Comparison of ENCODE assay signal across 8 cellular contexts in the genomic region with DNA sequence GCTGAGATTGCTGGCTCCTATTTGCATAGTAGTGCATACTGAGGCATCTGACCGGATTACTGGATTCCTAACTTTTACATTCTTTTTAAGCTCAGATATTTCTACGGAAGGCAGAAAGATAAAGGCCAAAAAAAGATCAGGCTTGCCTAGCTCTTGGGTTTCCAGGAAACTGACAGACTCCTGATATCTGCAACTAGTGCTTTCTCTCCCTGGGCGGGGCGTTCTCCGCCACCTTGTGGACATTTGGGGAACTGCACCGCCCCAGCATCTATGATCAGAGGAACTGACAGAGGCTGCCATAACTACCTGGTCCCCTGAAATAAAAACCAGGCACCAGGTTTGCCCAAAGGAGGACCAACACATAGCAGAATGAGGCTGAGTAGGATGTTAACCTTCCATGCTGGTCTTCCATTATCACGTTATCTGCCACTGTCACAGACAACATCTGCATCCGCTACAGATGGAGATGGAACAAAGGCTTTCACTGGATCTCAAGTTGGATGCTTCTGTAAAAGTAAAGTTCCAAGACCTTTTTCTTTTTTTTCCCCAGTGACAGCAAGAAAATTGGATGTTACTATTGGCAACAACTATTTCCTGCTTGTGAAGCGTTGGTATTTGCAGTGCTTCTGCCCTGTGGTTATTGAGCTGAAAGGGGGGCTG. TPM values are rescaled to one million over a fixed set of nuclear protein-coding genes. Genes with fewer than 3 reads are reported as not detected.
DNase-seq lines count a peak whose midpoint lies in the region; ATAC-seq and TF ChIP-seq lines count a peak whose summit lies in the region.

No MANE protein-coding gene starts in this region.

- no peaks in the 10 kb centered on the region for H3K27me3 Mint-ChIP-seq in activated naive CD8-positive, alpha-beta T cell treated with anti-CD3 and anti-CD28 coated beads for 36 hours

- H3K4me3 ChIP-seq in GM06990 (replicated peaks; ENCODE audit: low read depth, low read length), result no peak overlapping the region
- no peak overlapping the region for H3K4me3 ChIP-seq in Jurkat, Clone E6-1 (ENCODE audit: low read length)

- H3K4me3 Mint-ChIP-seq in activated naive CD8-positive, alpha-beta T cell treated with anti-CD3 and anti-CD28 coated beads for 36 hours, result no peak overlapping the region

- intact Hi-C loops in left cardiac atrium (cut with DNase I), result loop anchor here (2.0 to 5.0 kb wide), 2 partner anchors 126 to 128 kb away; no protein-coding TSS in a partner anchor
- intact Hi-C loops in sciatic nerve (cut with DNase I), result loop anchor here (5.0 kb wide), 1 partner anchor 126 kb away; no protein-coding TSS in a partner anchor

- peak; percentile 99 for TF ChIP-seq CTCF in GM06990 (IDR thresholded peaks at IDR 0.05; ENCODE audit: insufficient read depth, low read length, poor library complexity, severe bottlenecking)

- no peaks in the 10 kb centered on the region for H3K27me3 ChIP-seq in GM06990 (replicated peaks; ENCODE audit: control insufficient read depth, insufficient read depth, low read length)

- no peaks in the 10 kb centered on the region for H3K9me3 Mint-ChIP-seq in activated naive CD8-positive, alpha-beta T cell treated with anti-CD3 and anti-CD28 coated beads for 36 hours

- peak overlapping the region; percentile 52 for H3K27ac Mint-ChIP-seq in activated naive CD8-positive, alpha-beta T cell treated with anti-CD3 and anti-CD28 coated beads for 36 hours

- peaks cover 21% of the 10 kb centered on the region for H3K4me1 Mint-ChIP-seq in activated naive CD8-positive, alpha-beta T cell treated with anti-CD3 and anti-CD28 coated beads for 36 hours

- DNase-seq in GM06990 (ENCODE audit: extremely low read depth, insufficient read length) (peak; percentile 65), SW480 (ENCODE audit: low spot score) (peak; percentile 51), left cardiac atrium (peak; percentile 76), sciatic nerve (ENCODE audit: low spot score) (peak; percentile 90), 8988T (no peak)
- peak; percentile 67 for DNase-seq in Jurkat, Clone E6-1 (ENCODE audit: low read depth, low spot score)
- peak; percentile 82 for DNase-seq in activated naive CD8-positive, alpha-beta T cell treated with anti-CD3 and anti-CD28 coated beads for 36 hours

- no peaks in the 10 kb centered on the region; the same call in 1 of the 2 replicates for H3K36me3 ChIP-seq in GM06990 (ENCODE audit: control insufficient read depth, insufficient read depth, low read length)

- H3K36me3 Mint-ChIP-seq in activated naive CD8-positive, alpha-beta T cell treated with anti-CD3 and anti-CD28 coated beads for 36 hours, result no peaks in the 10 kb centered on the region

- ATAC-seq in GM21717 (IDR thresholded peaks at IDR 0.05; ENCODE audit: unreplicated experiment) (peak; percentile 94), left cardiac atrium (peak; percentile 88 to 93), sciatic nerve (peak; percentile 96)

RNA-seq across cellular contexts. Expression of a gene that starts 33.3 kb away (rescaled TPM):
- 0.61 TPM for polyA plus RNA-seq in Jurkat, Clone E6-1 (2012; ENCODE audit: insufficient read depth, insufficient read length)
- 1 to 10 TPM; 8.4 to 9.9 TPM for total RNA-seq in activated naive CD8-positive, alpha-beta T cell treated with anti-CD3 and anti-CD28 coated beads for 36 hours
- 10 to 100 TPM in 1 of 2 donors, 1 to 10 TPM in 1; 9.5 to 13.5 TPM for total RNA-seq in left cardiac atrium
- 52.7 TPM for total RNA-seq in sciatic nerve
